Comparison of ENCODE assay signal across 38 cellular contexts in genomic region chrX:19094654-19095053, GRCh38. TPM values are rescaled to one million over a fixed set of nuclear protein-coding genes. Genes with fewer than 3 reads are reported as not detected.
"Had no signal": no experiment of that assay in that cellular context is flagged by ENCODE, and none has a peak within 500 bp of the region (broad histone marks: within the 10 kb centered on the region; RNA-seq: fewer than 3 reads in every experiment).

No MANE protein-coding gene starts in this region.

- H3K4me1 ChIP-seq: ascending aorta, SJCRH30 had no signal

- H3K4me3 ChIP-seq: PC-9, SJCRH30, SK-N-MC had no signal

- ATAC-seq: activated CD8-positive, alpha-beta memory T cell treated with anti-CD3 and anti-CD28 coated beads, Interleukin-2, amount 10 ng/mL, durations not matched to agents 7 days and 5 days; activated T-cell treated with anti-CD3 and anti-CD28 coated beads, Interleukin-2, amount 50 U/mL, for 72 hours; activated T-helper 17 cell treated with anti-CD3 and anti-CD28 coated beads, Interleukin-2, amount 50 U/mL, for 72 hours had no signal

- H3K36me3 ChIP-seq: ascending aorta, SJCRH30, WERI-Rb-1 had no signal

- DNase-seq: activated CD4-positive, alpha-beta memory T cell treated with anti-CD3 and anti-CD28 coated beads, Interleukin-2, amount 10 ng/mL, durations not matched to agents 7 days and 5 days; activated CD4-positive, alpha-beta T cell treated with anti-CD3 and anti-CD28 coated beads for 1 hour; activated CD4-positive, alpha-beta T cell treated with anti-CD3 and anti-CD28 coated beads for 48 hours; activated CD4-positive, CD25-positive, alpha-beta regulatory T cell; activated CD8-positive, alpha-beta memory T cell treated with anti-CD3 and anti-CD28 coated beads for 24 hours; activated CD8-positive, alpha-beta memory T cell treated with anti-CD3 and anti-CD28 coated beads, Interleukin-2, amount 10 ng/mL, durations not matched to agents 7 days and 5 days; activated effector memory CD4-positive, alpha-beta T cell treated with anti-CD3 and anti-CD28 coated beads, Interleukin-2, amount 50 U/mL, for 16 hours; activated naive CD4-positive, alpha-beta T cell; activated naive CD4-positive, alpha-beta T cell treated with anti-CD3 and anti-CD28 coated beads, Interleukin-2, amount 50 U/mL, for 16 hours; activated naive CD8-positive, alpha-beta T cell treated with anti-CD3 and anti-CD28 coated beads for 36 hours; activated T-cell treated with anti-CD3 and anti-CD28 coated beads, Interleukin-2, amount 50 U/mL, for 1 hour; activated T-cell treated with anti-CD3 and anti-CD28 coated beads, Interleukin-2, amount 50 U/mL, for 72 hours; amniotic stem cell; caudate nucleus; NCI-H1092 treated with DMSO at 0.1 percent for 48 hours; NCI-H1417; NCI-H146; NCI-H187; NCI-H2029 treated with DMSO at 0.1 percent for 48 hours; NCI-H2107; NCI-H2171; NCI-H510A; NCI-H526; NCI-H748 treated with DMSO at 0.1 percent for 48 hours; PC-9; SHP77; SJCRH30; T1000; WERI-Rb-1 had no signal

- H3K9me3 ChIP-seq: SJCRH30 had no signal

- H3K27ac ChIP-seq: ascending aorta, KMS-11, PC-9, RWPE1, SJCRH30, SK-N-MC, WERI-Rb-1 had no signal

- H3K27me3 ChIP-seq: ascending aorta, SJCRH30 had no signal

RNA-seq across cellular contexts. Expression of gene ADGRG2, which starts 27.6 kb away (rescaled TPM):
- total RNA-seq: activated CD4-positive, alpha-beta memory T cell treated with anti-CD3 and anti-CD28 coated beads, Interleukin-2, amount 10 ng/mL, durations not matched to agents 7 days and 5 days; activated CD8-positive, alpha-beta memory T cell treated with anti-CD3 and anti-CD28 coated beads, Interleukin-2, amount 10 ng/mL, durations not matched to agents 7 days and 5 days; activated naive CD8-positive, alpha-beta T cell treated with anti-CD3 and anti-CD28 coated beads for 36 hours; activated T-helper 17 cell treated with anti-CD3 and anti-CD28 coated beads, Interleukin-2, amount 50 U/mL, for 72 hours; M059J; OCI-LY7; T-helper 1 cell treated with Interleukin-12 subunit alpha and Interleukin-12 subunit beta and Interleukin-4 antibody, amounts not matched to agents 30 ng/mL and 1 ng/mL, for 36 hours; T-helper 2 cell treated with Interferon-gamma antibody and Interleukin-4, amounts not matched to agents 100 ng/mL and 5 ng/mL, for 36 hours had no signal
